Comparison of ENCODE assay signal across 8 cellular contexts in genomic region chr1:26810105-26810504, GRCh38. TPM values are rescaled to one million over a fixed set of nuclear protein-coding genes. Genes with fewer than 3 reads are reported as not detected.
DNase-seq lines count a peak whose midpoint lies in the region; ATAC-seq, FAIRE-seq and TF ChIP-seq lines count a peak whose summit lies in the region.
"Not testable (repeated sequence)": the region's sequence is repeated elsewhere in the genome, so short reads cannot be mapped to it uniquely, and the experiment has no call there.

No MANE protein-coding gene starts in this region.

- H3K4me3 ChIP-seq in OCI-LY1 (ENCODE audit: low read depth, low read length, poor library complexity, severe bottlenecking); brain microvascular endothelial cell (ENCODE audit: low read depth, low read length); left ventricle myocardium inferior; pancreas; tibial nerve: not testable (repeated sequence)

- not testable (repeated sequence) for TF ChIP-seq EP300 in tibial nerve (IDR thresholded peaks at IDR 0.05)

- not testable (repeated sequence) for H2AFZ ChIP-seq in OCI-LY1 (ENCODE audit: low read length)

- H3F3A ChIP-seq in OCI-LY1 (ENCODE audit: insufficient read depth, low read length): not testable (repeated sequence)

- H3K9ac ChIP-seq in OCI-LY1 (ENCODE audit: low read length): not testable (repeated sequence)

- TF ChIP-seq CTCF in LNCAP (IDR thresholded peaks at IDR 0.05) (peak; percentile 71), OCI-LY1 (IDR thresholded peaks at IDR 0.05; ENCODE audit: low read length) (peak; percentile 56), brain microvascular endothelial cell (IDR thresholded peaks at IDR 0.05; ENCODE audit: low read depth, low read length, missing control alignments) (peak; percentile 85), left ventricle myocardium inferior (IDR thresholded peaks at IDR 0.05; ENCODE audit: borderline replicate concordance) (peak; percentile 81), pancreas (IDR thresholded peaks at IDR 0.05) (peak; percentile 26 to 56 (median 51)), tibial nerve (IDR thresholded peaks at IDR 0.05) (peak; percentile 52 to 74 (median 69))

- TF ChIP-seq POLR2A in tibial nerve (IDR thresholded peaks at IDR 0.05): not testable (repeated sequence)

- peaks cover 20% of the 10 kb centered on the region for H3K4me1 Mint-ChIP-seq in activated CD4-positive, alpha-beta T cell treated with anti-CD3 and anti-CD28 coated beads for 36 hours

- WGBS in pancreas, 2 donors: 47 to 48% methylated on average over 11 of the region's 11 CpGs
- 54 to 58% methylated on average over 11 of the region's 11 CpGs for WGBS in tibial nerve, 2 donors

- not testable (repeated sequence) for H3K27me3 Mint-ChIP-seq in activated CD4-positive, alpha-beta T cell treated with anti-CD3 and anti-CD28 coated beads for 36 hours

- peak; percentile 82 for ATAC-seq in activated CD4-positive, alpha-beta T cell treated with anti-CD3 and anti-CD28 coated beads for 36 hours
- ATAC-seq in pancreas: peak; percentile 63 to 96 (median 86)

- H3K4me2 ChIP-seq in OCI-LY1 (ENCODE audit: low read length): not testable (repeated sequence)

- not testable (repeated sequence) for H3K27ac ChIP-seq in OCI-LY1 (ENCODE audit: low read depth, low read length, poor library complexity, severe bottlenecking); brain microvascular endothelial cell; left ventricle myocardium inferior (replicated peaks); pancreas; tibial nerve

- H3K27me3 ChIP-seq in OCI-LY1 (ENCODE audit: insufficient read depth, low read length); brain microvascular endothelial cell (replicated peaks); left ventricle myocardium inferior (ENCODE audit: low read depth); pancreas; tibial nerve: not testable (repeated sequence)

- in situ Hi-C loops in brain microvascular endothelial cell (cut with HindIII; ENCODE audit: low pct_ligation_motif_present, low sequenced_read_pairs): not testable (repeated sequence)

- CTCF ChIA-PET in activated CD4-positive, alpha-beta T cell treated with anti-CD3 and anti-CD28 coated beads for 36 hours (lab: Charles Lee): interaction anchor here (0.5 to 2.9 kb wide), 22 partner anchors 10 to 310 kb away, joined by 3 to 34 read pairs (median 8); no protein-coding TSS in a partner anchor

- not testable (repeated sequence) for H3K79me2 ChIP-seq in OCI-LY1 (ENCODE audit: insufficient read depth, low read length)

- H3K4me1 ChIP-seq in OCI-LY1 (ENCODE audit: insufficient read depth, low read length, severe bottlenecking); left ventricle myocardium inferior; pancreas; tibial nerve: not testable (repeated sequence)

- not testable (repeated sequence) for H3K36me3 Mint-ChIP-seq in activated CD4-positive, alpha-beta T cell treated with anti-CD3 and anti-CD28 coated beads for 36 hours (ENCODE audit: low read depth)

- not testable (repeated sequence) for H3K27ac Mint-ChIP-seq in activated CD4-positive, alpha-beta T cell treated with anti-CD3 and anti-CD28 coated beads for 36 hours

- POLR2A ChIA-PET in activated CD4-positive, alpha-beta T cell treated with anti-CD3 and anti-CD28 coated beads for 36 hours (lab: Charles Lee): interaction anchor here (0.9 to 2.0 kb wide), 2 partner anchors 20 to 23 kb away, joined by 4 to 20 read pairs; no protein-coding TSS in a partner anchor

- not testable (repeated sequence) for H3K4me3 Mint-ChIP-seq in activated CD4-positive, alpha-beta T cell treated with anti-CD3 and anti-CD28 coated beads for 36 hours

- DNase-seq in Daoy (ENCODE audit: low read depth) (peak; percentile 75), brain microvascular endothelial cell (peak; percentile 54), left ventricle myocardium inferior (peak; percentile 46), pancreas (peak in 4 of 6 donors; percentile 54 to 72 (median 58)), tibial nerve (ENCODE audit: low spot score in 2 of 2) (peak; percentile 47 to 87)
- peak; percentile 85 for DNase-seq in activated CD4-positive, alpha-beta T cell treated with anti-CD3 and anti-CD28 coated beads for 36 hours

- not testable (repeated sequence) for H3K36me3 ChIP-seq in OCI-LY1 (ENCODE audit: insufficient read depth, low read length); brain microvascular endothelial cell (replicated peaks); left ventricle myocardium inferior; pancreas; tibial nerve

- H4K20me1 ChIP-seq in OCI-LY1 (ENCODE audit: insufficient read depth, low read length): not testable (repeated sequence)

- not testable (repeated sequence) for H3K9me3 ChIP-seq in OCI-LY1 (ENCODE audit: low read length); left ventricle myocardium inferior (replicated peaks); pancreas; tibial nerve

- not testable (repeated sequence) for H3K9me2 ChIP-seq in OCI-LY1 (ENCODE audit: low read depth, low read length)

- not testable (repeated sequence) for FAIRE-seq in pancreas (lab: Jason Lieb, UNC)

- intact Hi-C loops in activated CD4-positive, alpha-beta T cell treated with anti-CD3 and anti-CD28 coated beads for 36 hours (cut with DNase I, micrococcal nuclease): loop anchor here (1.0 to 2.0 kb wide), 4 partner anchors 15 to 68 kb away; partner anchors contain the start of gene ZDHHC18 (in 1 of the 2)
- intact Hi-C loops in left ventricle myocardium inferior (cut with micrococcal nuclease); pancreas (cut with DNase I): not testable (repeated sequence)

- H3K9me3 Mint-ChIP-seq in activated CD4-positive, alpha-beta T cell treated with anti-CD3 and anti-CD28 coated beads for 36 hours (ENCODE audit: low read depth): not testable (repeated sequence)

RNA-seq across cellular contexts. Expression of gene ZDHHC18, which starts 16.4 kb away (rescaled TPM):
- 10.7 and 13.9 TPM in 2 replicates for total RNA-seq in Daoy (2014; rRNA removed; shearing (Covaris generic))
- 10 to 100 TPM; 51.6 to 66.0 TPM for total RNA-seq in activated CD4-positive, alpha-beta T cell treated with anti-CD3 and anti-CD28 coated beads for 36 hours
- total RNA-seq in left ventricle myocardium inferior: 11.8 TPM
- total RNA-seq in pancreas: 1 to 10 TPM; 3.4 to 9.9 (median 5.4) TPM
- polyA plus RNA-seq in pancreas: 1 to 10 TPM; 6.4 to 8.6 TPM
- total RNA-seq in tibial nerve: 10 to 100 TPM in 2 of 4 donors, 1 to 10 TPM in 2; 9.2 to 13.5 (median 10.0) TPM

RNA-seq across cellular contexts. Expression of gene PIGV, which starts 22.4 kb away (rescaled TPM):
- 7.9 and 9.0 TPM in 2 replicates for total RNA-seq in Daoy (2014; rRNA removed; shearing (Covaris generic))
- total RNA-seq in activated CD4-positive, alpha-beta T cell treated with anti-CD3 and anti-CD28 coated beads for 36 hours: 10 to 100 TPM; 12.0 to 17.2 TPM
- 5.6 TPM for total RNA-seq in left ventricle myocardium inferior
- 1 to 10 TPM; 5.6 to 9.5 (median 7.3) TPM for total RNA-seq in pancreas
- 1 to 10 TPM; 3.3 to 6.2 TPM for polyA plus RNA-seq in pancreas
- 10 to 100 TPM in 3 of 4 donors, 1 to 10 TPM in 1; 9.3 to 22.2 (median 17.6) TPM for total RNA-seq in tibial nerve

RNA-seq across cellular contexts. Expression of gene SFN, which starts 52.8 kb away (rescaled TPM):
- total RNA-seq in Daoy (2014; rRNA removed; shearing (Covaris generic)): 0.80 and 1.8 TPM in 2 replicates
- 1 to 10 TPM in 1 of 2 experiments, under 1 TPM in 1; 0.87 to 1.1 TPM for total RNA-seq in activated CD4-positive, alpha-beta T cell treated with anti-CD3 and anti-CD28 coated beads for 36 hours
- total RNA-seq in left ventricle myocardium inferior (0.16 TPM), pancreas (1 to 10 TPM in 3 of 6 donors, under 1 TPM in 2, not detected in 1; 0.28 to 1.8 (median 1.0) TPM), tibial nerve (not detected)
- under 1 TPM; 0.46 to 0.77 TPM for polyA plus RNA-seq in pancreas
